15 cellular contexts compared by ENCODE assay signal in the genomic region with DNA sequence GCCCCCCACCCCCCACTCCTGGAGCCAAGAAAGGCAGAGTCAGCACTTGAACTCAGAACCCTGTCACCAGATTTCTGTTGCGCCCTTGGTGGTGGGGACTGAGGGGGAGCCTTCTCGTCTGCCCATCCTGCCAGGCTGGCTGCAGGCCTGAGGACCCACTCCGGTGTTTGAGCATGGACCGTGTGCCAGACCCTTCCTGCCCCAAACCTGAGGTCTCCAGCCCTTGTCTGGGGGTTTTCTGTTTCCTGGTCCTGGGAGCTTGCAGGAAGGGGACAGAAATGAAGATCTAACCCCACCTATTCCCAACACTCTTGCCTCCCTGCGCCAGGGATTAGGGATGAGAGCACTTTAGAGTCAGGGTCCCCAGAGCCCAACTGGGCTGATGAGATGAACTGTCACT.
A peak's percentile ranks its signal among the peaks of the same experiment; 100 is the strongest.
DNase-seq lines count a peak whose midpoint lies in the region.
"Had no signal": no experiment of that assay in that cellular context is flagged by ENCODE, and none has a peak within 500 bp of the region (broad histone marks: within the 10 kb centered on the region; RNA-seq: fewer than 3 reads in every experiment).

No MANE protein-coding gene starts in this region.

- H3K36me3 Mint-ChIP-seq in activated T-cell treated with anti-CD3 and anti-CD28 coated beads, Interleukin-2, amount 50 U/mL, for 24 hours (ENCODE audit: low read depth) = no peaks in the 10 kb centered on the region
- H3K36me3 Mint-ChIP-seq: CD8-positive, alpha-beta memory T cell had no signal

- H3K79me1 ChIP-seq in neuronal stem cell (ENCODE audit: low read depth, low read length) = no peaks in the 10 kb centered on the region

- H3K4me3 Mint-ChIP-seq in activated T-cell treated with anti-CD3 and anti-CD28 coated beads, Interleukin-2, amount 50 U/mL, for 24 hours = no peak overlapping the region
- H3K4me3 Mint-ChIP-seq: CD8-positive, alpha-beta memory T cell; H9 had no signal

- H3K4me1 ChIP-seq in neuronal stem cell (ENCODE audit: control insufficient read depth in 2 of 2, insufficient read depth in 1 of 2, low read depth in 1 of 2, low read length in 2 of 2) = peaks cover 3 to 7% of the 10 kb centered on the region in 2 donors
- H3K4me1 ChIP-seq: Caco-2 had no signal

- H4K8ac ChIP-seq in neuronal stem cell (ENCODE audit: low read depth, low read length) = no peak overlapping the region

- H2BK15ac ChIP-seq in neuronal stem cell (ENCODE audit: low read length) = no peak overlapping the region

- WGBS in neuronal stem cell (ENCODE audit: extremely low coverage in 2 of 2, insufficient read length in 2 of 2, insufficient replicate concordance in 1 of 2), 2 donors = no CpG with 5 or more reads among the region's 5 CpGs

- peak overlapping the region; percentile 75 for H2AFZ ChIP-seq in neuronal stem cell (ENCODE audit: low read length)
- H2AFZ ChIP-seq: GM23248 had no signal

- H3K27ac ChIP-seq in epithelial cell of prostate (peak overlapping the region; percentile 76), neuronal stem cell (replicated peaks; ENCODE audit: low read length) (no peak overlapping the region)
- H3K27ac ChIP-seq: 22Rv1, BLaER1, GM23248 had no signal

- peak; percentile 14 for DNase-seq in activated T-cell treated with anti-CD3 and anti-CD28 coated beads, Interleukin-2, amount 50 U/mL, for 24 hours
- DNase-seq in activated T-cell treated with anti-CD3 and anti-CD28 coated beads for 4 hours (no peak), epithelial cell of prostate (ENCODE audit: low read depth, low spot score) (no peak), neuronal stem cell (ENCODE audit: low spot score) (no peak), ecto neural progenitor cell (ENCODE audit: low spot score) (no peak), Ammon's horn (ENCODE audit: low spot score) (no peak)
- no peak for DNase-seq in activated CD4-positive, alpha-beta T cell treated with anti-CD3 and anti-CD28 coated beads for 48 hours
- DNase-seq: Caco-2; CD8-positive, alpha-beta memory T cell; GF-D8; GM23248; IMR-90 had no signal

- no peak overlapping the region for H3K4ac ChIP-seq in neuronal stem cell (ENCODE audit: low read length)

- no peaks in the 10 kb centered on the region for H3K9me3 Mint-ChIP-seq in activated T-cell treated with anti-CD3 and anti-CD28 coated beads, Interleukin-2, amount 50 U/mL, for 24 hours
- H3K9me3 Mint-ChIP-seq: CD8-positive, alpha-beta memory T cell; H9 had no signal

- H3K27me3 Mint-ChIP-seq in activated T-cell treated with anti-CD3 and anti-CD28 coated beads, Interleukin-2, amount 50 U/mL, for 24 hours = no peaks in the 10 kb centered on the region

- no peak overlapping the region for H2BK12ac ChIP-seq in neuronal stem cell (ENCODE audit: low read length)

- H3K27me3 ChIP-seq in neuronal stem cell (ENCODE audit: control insufficient read depth in 3 of 3, insufficient read depth in 3 of 3, low read depth in 1 of 3, low read length in 3 of 3) = no peaks in the 10 kb centered on the region
- H3K27me3 ChIP-seq: BLaER1 had no signal

- H3K27ac Mint-ChIP-seq in activated T-cell treated with anti-CD3 and anti-CD28 coated beads, Interleukin-2, amount 50 U/mL, for 24 hours = no peak overlapping the region
- H3K27ac Mint-ChIP-seq: CD8-positive, alpha-beta memory T cell had no signal

- no peaks in the 10 kb centered on the region for H3K36me3 ChIP-seq in neuronal stem cell (replicated peaks in 1 of 2; ENCODE audit: control insufficient read depth in 2 of 2, insufficient read depth in 2 of 2, low read length in 2 of 2)
- H3K36me3 ChIP-seq: BLaER1 had no signal

- no peak overlapping the region for H3K4me2 ChIP-seq in neuronal stem cell (ENCODE audit: insufficient read depth, low read length, poor library complexity, severe bottlenecking)
- H3K4me2 ChIP-seq: BLaER1 had no signal

- H3K9me3 ChIP-seq in neuronal stem cell (replicated peaks in 1 of 2; ENCODE audit: control insufficient read depth in 2 of 2, insufficient read depth in 1 of 2, low read depth in 1 of 2, low read length in 2 of 2) = no peaks in the 10 kb centered on the region
- H3K9me3 ChIP-seq: BLaER1, Caco-2 had no signal

- no peak overlapping the region for H3K14ac ChIP-seq in neuronal stem cell (ENCODE audit: low read length)

- no peak overlapping the region for H2BK5ac ChIP-seq in neuronal stem cell (ENCODE audit: low read length)

- H3K23ac ChIP-seq in neuronal stem cell (ENCODE audit: low read depth, low read length, poor library complexity) = no peak overlapping the region

- H2BK120ac ChIP-seq in neuronal stem cell (ENCODE audit: low read depth, low read length) = no peak overlapping the region

- no peak overlapping the region for H3K4me3 ChIP-seq in neuronal stem cell (ENCODE audit: low read length in 2 of 2)
- H3K4me3 ChIP-seq: BLaER1, GM23248 had no signal

- H3K9ac ChIP-seq in neuronal stem cell (ENCODE audit: low read depth, low read length, poor library complexity) = no peak overlapping the region
- H3K9ac ChIP-seq: BLaER1, GM23248 had no signal

- no peak overlapping the region for H2AK5ac ChIP-seq in neuronal stem cell (ENCODE audit: low read depth, low read length)

- peaks cover 2% of the 10 kb centered on the region for H3K4me1 Mint-ChIP-seq in activated T-cell treated with anti-CD3 and anti-CD28 coated beads, Interleukin-2, amount 50 U/mL, for 24 hours (ENCODE audit: low read depth)

- no peak overlapping the region for H4K91ac ChIP-seq in neuronal stem cell (ENCODE audit: low read depth, low read length, poor library complexity)

- H3K18ac ChIP-seq in neuronal stem cell (ENCODE audit: low read length) = no peak overlapping the region
